Comparison of ENCODE assay signal across 1 cellular context in genomic region chr3:52483577-52484495, GRCh38.
TF ChIP-seq lines count a peak whose summit lies in the region.

No MANE protein-coding gene starts in this region.

TF ChIP-seq in HepG2, 621 proteins besides CTCF, POLR2A, EP300 and RAD21:
- TF ChIP-seq TEAD3 (CRISPR knock-in tag; optimal IDR thresholded peaks at IDR 0.05; ENCODE audit: borderline replicate concordance) (peak; percentile 20), ZBTB33 (CRISPR knock-in tag; IDR thresholded peaks at IDR 0.05) (0 out of 2 replicates have a peak, but pooled peaks have one; percentile 34), FOXA1 (IDR thresholded peaks at IDR 0.05) (no peak), FOXA1 (CRISPR knock-in tag; IDR thresholded peaks at IDR 0.05) (peak; percentile 39; the same call in 1 of the 2 replicates), ZNF550 (CRISPR knock-in tag; IDR thresholded peaks at IDR 0.05; ENCODE audit: borderline replicate concordance) (no peak), YEATS4 (CRISPR knock-in tag; IDR thresholded peaks at IDR 0.05; ENCODE audit: borderline replicate concordance) (no peak), ZSCAN5A (CRISPR knock-in tag; IDR thresholded peaks at IDR 0.05; ENCODE audit: borderline replicate concordance) (no peak), AKAP8 (CRISPR knock-in tag; IDR thresholded peaks at IDR 0.05) (no peak), RARA (CRISPR knock-in tag; IDR thresholded peaks at IDR 0.05) (peak; percentile 55), SOX13 (IDR thresholded peaks at IDR 0.05) (no peak), SOX13 (CRISPR knock-in tag; conservative IDR thresholded peaks at IDR 0.05 in 1 of 2, IDR thresholded peaks at IDR 0.05 in 1 of 2) (peak in 1 of 2 experiments; percentile 35; a peak in 1 of 4 replicates), NR2F6 (IDR thresholded peaks at IDR 0.05) (peak; percentile 15; the same call in 1 of the 2 replicates), NR2F6 (CRISPR knock-in tag; IDR thresholded peaks at IDR 0.05) (no peak)
